ENCODE assay signal across 1 cellular context in the genomic region with DNA sequence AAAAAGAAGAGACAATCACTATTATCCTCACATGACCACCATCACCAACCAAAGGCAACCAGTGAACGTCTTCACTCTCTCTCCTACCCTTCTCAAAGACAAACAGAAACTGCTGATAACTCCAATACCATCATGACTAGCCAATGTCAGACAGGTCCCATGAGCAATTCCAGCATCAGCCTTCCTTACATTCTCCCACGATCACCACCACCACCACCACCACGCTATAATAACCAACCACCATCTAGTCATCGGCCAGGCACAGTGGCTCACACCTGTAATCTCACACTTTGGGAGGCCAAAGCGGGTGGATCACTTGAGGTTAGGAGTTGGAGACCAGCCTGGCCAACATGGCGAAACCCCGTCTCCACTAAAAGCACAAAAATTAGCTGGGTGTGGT.
TF ChIP-seq lines count a peak whose summit lies in the region.

No MANE protein-coding gene starts in this region.

TF ChIP-seq in GM12891, 5 proteins besides CTCF, POLR2A, EP300 and RAD21:
- TF ChIP-seq TAF1 (IDR thresholded peaks at IDR 0.05; ENCODE audit: low read depth, low read length) = no peak
- no peak for TF ChIP-seq PAX5 (IDR thresholded peaks at IDR 0.05; ENCODE audit: insufficient read depth, low read length, severe bottlenecking)
- TF ChIP-seq POLR2AphosphoS5 (IDR thresholded peaks at IDR 0.05; ENCODE audit: low read depth, low read length) = no peak
- no peak for TF ChIP-seq SPI1 (IDR thresholded peaks at IDR 0.05; ENCODE audit: low read depth, low read length)
- no peak for TF ChIP-seq POU2F2 (IDR thresholded peaks at IDR 0.05; ENCODE audit: low read depth, low read length)
TF ChIP-seq in GM12891: peak in this region for 0.
